8 cellular contexts compared by ENCODE assay signal in genomic region chr13:113585828-113586355, GRCh38. TPM values are rescaled to one million over a fixed set of nuclear protein-coding genes. Genes with fewer than 3 reads are reported as not detected.
DNase-seq lines count a peak whose midpoint lies in the region; ATAC-seq and TF ChIP-seq lines count a peak whose summit lies in the region.

No MANE protein-coding gene starts in this region.

- H3K9me3 ChIP-seq in thoracic aorta: no peaks in the 10 kb centered on the region

- H3K27me3 ChIP-seq in thoracic aorta (replicated peaks; ENCODE audit: insufficient read depth): no peaks in the 10 kb centered on the region

- H3K4me3 ChIP-seq in thoracic aorta: peak overlapping the region; percentile 77

- H3K27me3 Mint-ChIP-seq in immature natural killer cell (ENCODE audit: low read depth in 3 of 3): peaks cover 7 to 26% (median 14%) of the 10 kb centered on the region in 3 donors

- H3K27ac Mint-ChIP-seq in immature natural killer cell: peak overlapping the region in 5 of 6 donors; percentile 62 to 83 (median 73)

- H3K4me1 ChIP-seq in thoracic aorta (ENCODE audit: control insufficient read depth in 1 of 2, low read depth in 2 of 2): peaks cover 7 to 9% of the 10 kb centered on the region in 2 donors

- peak; percentile 45 for DNase-seq in activated effector memory CD4-positive, alpha-beta T cell treated with anti-CD3 and anti-CD28 coated beads, Interleukin-2, amount 50 U/mL, for 16 hours
- DNase-seq in activated effector memory CD4-positive, alpha-beta T cell treated with Interleukin-2 at 50 U/mL for 16 hours: no peak
- DNase-seq in activated T-cell treated with anti-CD3 and anti-CD28 coated beads, Interleukin-2, amount 50 U/mL, for 48 hours: peak; percentile 24 to 30
- DNase-seq in immature natural killer cell (no peak), thoracic aorta (ENCODE audit: low spot score) (no peak), SW480 (ENCODE audit: low spot score) (no peak), DMS114 treated with DMSO at 0.1 percent for 48 hours (lab: John Stamatoyannopoulos, UW; ENCODE audit: unreplicated experiment) (no peak)

- H3K36me3 Mint-ChIP-seq in immature natural killer cell: peaks cover 0 to 7% (median 6%) of the 10 kb centered on the region in 3 donors

- TF ChIP-seq CTCF in thoracic aorta (IDR thresholded peaks at IDR 0.05): no peak

- no peaks in the 10 kb centered on the region for H3K9me3 Mint-ChIP-seq in immature natural killer cell

- H3K36me3 ChIP-seq in thoracic aorta: no peaks in the 10 kb centered on the region

- H3K27ac ChIP-seq in thoracic aorta: no peak overlapping the region

- peak overlapping the region; percentile 85 to 89 (median 88) for H3K4me3 Mint-ChIP-seq in immature natural killer cell

- no peak for ATAC-seq in thoracic aorta (ENCODE audit: insufficient number of reproducible peaks, low FRiP score, low read depth)
- ATAC-seq in HG03045 (IDR thresholded peaks at IDR 0.05; ENCODE audit: unreplicated experiment): no peak

- peaks cover 48 to 49% of the 10 kb centered on the region in 2 donors for H3K4me1 Mint-ChIP-seq in immature natural killer cell

RNA-seq across cellular contexts. Expression of gene TFDP1, which starts 1.3 kb away (rescaled TPM):
- 10 to 100 TPM; 25.2 to 39.3 (median 33.7) TPM for polyA plus RNA-seq in immature natural killer cell
- total RNA-seq in thoracic aorta: 10 to 100 TPM; 39.3 to 49.3 TPM

Comparison
In these comparisons a context has a peak if more than half of its experiments do, and no peak if none do; other contexts are left out.
1. DNase-seq: peak in activated effector memory CD4-positive, alpha-beta T cell treated with anti-CD3 and anti-CD28 coated beads, Interleukin-2, amount 50 U/mL, for 16 hours (single experiment) and activated T-cell treated with anti-CD3 and anti-CD28 coated beads, Interleukin-2, amount 50 U/mL, for 48 hours (2 of 2); none in activated effector memory CD4-positive, alpha-beta T cell treated with Interleukin-2 at 50 U/mL for 16 hours (single experiment), immature natural killer cell (0 of 3), thoracic aorta (single experiment), SW480 (single experiment) and DMS114 treated with DMSO at 0.1 percent for 48 hours (single experiment).